In the genomic region with DNA sequence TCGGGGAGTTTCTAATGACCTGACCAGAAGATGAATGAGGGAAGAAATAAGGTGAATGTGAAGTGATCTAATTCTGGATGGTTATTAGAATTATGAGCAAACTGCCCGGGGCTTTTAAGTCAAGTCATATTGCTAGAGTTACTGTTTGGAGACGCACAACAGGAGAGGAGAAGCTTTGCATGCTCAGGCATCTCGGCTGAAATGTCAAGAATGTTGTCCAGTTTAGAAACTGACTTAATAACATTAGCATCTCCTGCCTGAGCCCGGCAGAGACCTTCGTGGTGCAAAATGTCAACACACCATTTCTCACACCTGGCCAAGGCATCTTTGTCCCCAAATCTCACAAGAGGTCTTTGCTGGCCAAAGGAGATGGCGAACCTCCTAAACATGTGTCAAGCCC, we compare ENCODE assay signal across 26 cellular contexts.
A peak's percentile ranks its signal among the peaks of the same experiment; 100 is the strongest.
DNase-seq lines count a peak whose midpoint lies in the region; ATAC-seq and TF ChIP-seq lines count a peak whose summit lies in the region.
"Had no signal": no experiment of that assay in that cellular context is flagged by ENCODE, and none has a peak within 500 bp of the region (broad histone marks: within the 10 kb centered on the region; RNA-seq: fewer than 3 reads in every experiment).

No MANE protein-coding gene starts in this region.

- H3K27ac Mint-ChIP-seq in CD8-positive, alpha-beta memory T cell, result no peak overlapping the region
- H3K27ac Mint-ChIP-seq: activated CD4-positive, alpha-beta T cell treated with anti-CD3 and anti-CD28 coated beads for 36 hours; CD4-positive, alpha-beta memory T cell; immature natural killer cell had no signal

- H3K79me2 ChIP-seq in hepatocyte (no peaks in the 10 kb centered on the region), trophoblast cell (ENCODE audit: control insufficient read depth, insufficient read depth, low read length, poor library complexity) (no peaks in the 10 kb centered on the region)

- DNase-seq in Right ventricle myocardium superior (no peak), right cardiac atrium (no peak), amniotic epithelial cell (ENCODE audit: low read depth) (peak; percentile 42), hepatocyte (ENCODE audit: low spot score) (peak; percentile 22), trophoblast cell (peak; percentile 93 to 98), anterior cingulate cortex (lab: John Stamatoyannopoulos, UW) (no peak), NCI-H1417 (lab: John Stamatoyannopoulos, UW) (no peak)
- DNase-seq in CD8-positive, alpha-beta memory T cell, result no peak
- DNase-seq: 8988T; activated CD4-positive, alpha-beta T cell treated with anti-CD3 and anti-CD28 coated beads for 36 hours; activated T-cell treated with anti-CD3 and anti-CD28 coated beads, Interleukin-2, amount 50 U/mL, for 4 hours; AML-193; CD4-positive, alpha-beta memory T cell; GF-D8; immature natural killer cell; Karpas-422; mucosa of descending colon; NCI-H1694; nephron progenitor cell; SK-N-SH; stimulated activated CD8-positive, alpha-beta memory T cell treated with anti-CD3 and anti-CD28 coated beads, Interleukin-4, amount 100 ng/mL, for 48 hours; T-helper 2 cell; upper lobe of right lung had no signal

- POLR2A ChIA-PET in CD8-positive, alpha-beta memory T cell (lab: Charles Lee), result no interaction called here

- no peaks in the 10 kb centered on the region for H3K9me3 ChIP-seq in right cardiac atrium (ENCODE audit: control insufficient read depth, low read length)
- no peaks in the 10 kb centered on the region for H3K9me3 ChIP-seq in hepatocyte (ENCODE audit: low read depth)
- H3K9me3 ChIP-seq in trophoblast cell (ENCODE audit: insufficient read depth, low read depth, low read length), result no peaks in the 10 kb centered on the region
- no peaks in the 10 kb centered on the region for H3K9me3 ChIP-seq in CD8-positive, alpha-beta memory T cell (ENCODE audit: low read length)
- H3K9me3 ChIP-seq: adrenal gland, mucosa of descending colon, SK-N-SH, upper lobe of right lung had no signal

- intact Hi-C loops in Right ventricle myocardium superior (cut with DNase I) (no loop called here), right cardiac atrium (cut with DNase I) (no loop called here)

- H3K4me1 ChIP-seq in right cardiac atrium (ENCODE audit: control insufficient read depth, insufficient read depth, low read length) (peaks cover 7% of the 10 kb centered on the region), hepatocyte (ENCODE audit: insufficient read depth) (no peaks in the 10 kb centered on the region), trophoblast cell (ENCODE audit: control insufficient read depth in 1 of 2, insufficient read depth in 2 of 2, low read length in 2 of 2) (peaks cover 11 to 14% of the 10 kb centered on the region in 2 experiments)
- H3K4me1 ChIP-seq in CD8-positive, alpha-beta memory T cell (ENCODE audit: insufficient read depth, low read length), result no peaks in the 10 kb centered on the region
- H3K4me1 ChIP-seq: adrenal gland, upper lobe of right lung had no signal

- H3K79me1 ChIP-seq in trophoblast cell (ENCODE audit: low read length), result peaks cover 11% of the 10 kb centered on the region

- no peak overlapping the region for H2AFZ ChIP-seq in hepatocyte
- peak overlapping the region; percentile 17 for H2AFZ ChIP-seq in trophoblast cell (ENCODE audit: insufficient read depth, low read length, poor library complexity)

- H3K4me3 ChIP-seq in right cardiac atrium (ENCODE audit: low read length) (no peak overlapping the region), hepatocyte (no peak overlapping the region), trophoblast cell (ENCODE audit: low read depth, low read length) (no peak overlapping the region)
- H3K4me3 ChIP-seq in CD8-positive, alpha-beta memory T cell (ENCODE audit: low read length), result no peak overlapping the region
- H3K4me3 ChIP-seq: adrenal gland, mucosa of descending colon, upper lobe of right lung had no signal

- H3K9me3 Mint-ChIP-seq in CD8-positive, alpha-beta memory T cell, result no peaks in the 10 kb centered on the region
- H3K9me3 Mint-ChIP-seq: activated T-cell treated with anti-CD3 and anti-CD28 coated beads, Interleukin-2, amount 50 U/mL, for 4 hours; central memory CD8-positive, alpha-beta T cell; nephron progenitor cell had no signal

- H4K12ac ChIP-seq in trophoblast cell (ENCODE audit: low read depth, low read length), result no peak overlapping the region

- H3K36me3 ChIP-seq in hepatocyte (replicated peaks; ENCODE audit: insufficient read depth, low read depth), result no peaks in the 10 kb centered on the region
- no peaks in the 10 kb centered on the region for H3K36me3 ChIP-seq in trophoblast cell (ENCODE audit: control insufficient read depth in 1 of 2, insufficient read depth in 2 of 2, low read length in 2 of 2)
- no peaks in the 10 kb centered on the region for H3K36me3 ChIP-seq in CD8-positive, alpha-beta memory T cell (ENCODE audit: insufficient read depth, low read length)
- H3K36me3 ChIP-seq: adrenal gland, upper lobe of right lung had no signal

- H4K20me1 ChIP-seq in hepatocyte (ENCODE audit: insufficient read depth, poor library complexity, severe bottlenecking), result no peaks in the 10 kb centered on the region

- 67% methylated on average over 7 of the region's 7 CpGs for WGBS in right cardiac atrium
- 59% methylated on average over 7 of the region's 7 CpGs for WGBS in hepatocyte (ENCODE audit: low lambda C conversion rate, missing lambda C conversion rate)
- no CpG with 5 or more reads among the region's 7 CpGs for WGBS in trophoblast cell (ENCODE audit: extremely low coverage, insufficient coverage, insufficient read length)

- H3K4me1 Mint-ChIP-seq in CD8-positive, alpha-beta memory T cell, result no peaks in the 10 kb centered on the region
- H3K4me1 Mint-ChIP-seq: CD4-positive, alpha-beta memory T cell; central memory CD8-positive, alpha-beta T cell; immature natural killer cell had no signal

- H3K4me2 ChIP-seq in hepatocyte (no peak overlapping the region), trophoblast cell (ENCODE audit: low read length) (peak overlapping the region; percentile 13)
- H3K4me2 ChIP-seq: SK-N-SH had no signal

- TF ChIP-seq CTCF in hepatocyte (IDR thresholded peaks at IDR 0.05; ENCODE audit: poor library complexity), result no peak

- H3K9me2 ChIP-seq in hepatocyte (replicated peaks; ENCODE audit: insufficient read depth), result no peaks in the 10 kb centered on the region
- H3K9me2 ChIP-seq: SK-N-SH had no signal

- H4K8ac ChIP-seq in trophoblast cell (ENCODE audit: low read depth, low read length), result peak overlapping the region; percentile 63

- H2AK5ac ChIP-seq in trophoblast cell (ENCODE audit: low read length), result peak overlapping the region; percentile 45

- no peak overlapping the region for H3K9ac ChIP-seq in trophoblast cell (ENCODE audit: low read length)
- H3K9ac ChIP-seq: SK-N-SH had no signal

- peak; percentile 34 for ATAC-seq in Right ventricle myocardium superior (ENCODE audit: poor library complexity)
- no peak for ATAC-seq in right cardiac atrium
- ATAC-seq: activated CD4-positive, alpha-beta T cell treated with anti-CD3 and anti-CD28 coated beads for 36 hours; activated T-cell treated with anti-CD3 and anti-CD28 coated beads, Interleukin-2, amount 50 U/mL, for 4 hours; mucosa of descending colon; upper lobe of right lung had no signal

- peak overlapping the region; percentile 86 for H4K91ac ChIP-seq in trophoblast cell (ENCODE audit: low read depth, low read length)

- CTCF ChIA-PET in CD8-positive, alpha-beta memory T cell (lab: Charles Lee), result no interaction called here

- H2BK12ac ChIP-seq in trophoblast cell (ENCODE audit: low read length), result peak overlapping the region; percentile 38

- no peak overlapping the region for H3K4ac ChIP-seq in trophoblast cell (ENCODE audit: low read depth, low read length)

- peak overlapping the region; percentile 77 for H2BK120ac ChIP-seq in trophoblast cell (ENCODE audit: insufficient read depth, low read length, poor library complexity)

- no peak overlapping the region for H3K23ac ChIP-seq in trophoblast cell (ENCODE audit: low read length)

- peak overlapping the region; percentile 82 for H2BK5ac ChIP-seq in trophoblast cell (ENCODE audit: low read depth, low read length, poor library complexity)

- peaks cover 2 to 7% of the 10 kb centered on the region in 2 donors for H3K27me3 Mint-ChIP-seq in CD8-positive, alpha-beta memory T cell

- H3K14ac ChIP-seq in trophoblast cell (ENCODE audit: low read length), result peak overlapping the region; percentile 56

- no peak overlapping the region for H3K4me3 Mint-ChIP-seq in CD8-positive, alpha-beta memory T cell
- H3K4me3 Mint-ChIP-seq: activated CD4-positive, alpha-beta T cell treated with anti-CD3 and anti-CD28 coated beads for 36 hours; activated T-cell treated with anti-CD3 and anti-CD28 coated beads, Interleukin-2, amount 50 U/mL, for 4 hours; CD4-positive, alpha-beta memory T cell; central memory CD8-positive, alpha-beta T cell; immature natural killer cell; nephron progenitor cell had no signal

- H3K27me3 ChIP-seq in right cardiac atrium (ENCODE audit: control insufficient read depth, insufficient read depth), result no peaks in the 10 kb centered on the region
- no peaks in the 10 kb centered on the region for H3K27me3 ChIP-seq in hepatocyte
- no peaks in the 10 kb centered on the region for H3K27me3 ChIP-seq in trophoblast cell (ENCODE audit: insufficient read depth, low read length)
- no peaks in the 10 kb centered on the region for H3K27me3 ChIP-seq in CD8-positive, alpha-beta memory T cell (ENCODE audit: insufficient read depth, low read length, poor library complexity, severe bottlenecking)
- H3K27me3 ChIP-seq: adrenal gland, upper lobe of right lung had no signal

- no peaks in the 10 kb centered on the region for H3K36me3 Mint-ChIP-seq in CD8-positive, alpha-beta memory T cell
- H3K36me3 Mint-ChIP-seq: CD4-positive, alpha-beta memory T cell; immature natural killer cell had no signal

- H3K27ac ChIP-seq in right cardiac atrium (ENCODE audit: low read length), result no peak overlapping the region
- peak overlapping the region; percentile 66 for H3K27ac ChIP-seq in hepatocyte
- peak overlapping the region; percentile 87 for H3K27ac ChIP-seq in trophoblast cell (ENCODE audit: low read depth, low read length)
- no peak overlapping the region for H3K27ac ChIP-seq in CD8-positive, alpha-beta memory T cell (ENCODE audit: low read depth, low read length)
- H3K27ac ChIP-seq: epithelial cell of prostate, upper lobe of right lung had no signal

- H3K18ac ChIP-seq in trophoblast cell (ENCODE audit: low read length), result peak overlapping the region; percentile 34

Comparison
In these comparisons a context has a peak if more than half of its experiments do, and no peak if none do; other contexts are left out.
1. DNase-seq: peak in amniotic epithelial cell (single experiment), hepatocyte (single experiment) and trophoblast cell (2 of 2); none in Right ventricle myocardium superior (single experiment), right cardiac atrium (0 of 3), CD8-positive, alpha-beta memory T cell (0 of 5), anterior cingulate cortex (0 of 58) and NCI-H1417 (0 of 3).
2. H3K27ac ChIP-seq: peak in hepatocyte (single experiment) and trophoblast cell (single experiment); none in right cardiac atrium (single experiment) and CD8-positive, alpha-beta memory T cell (single experiment).